ENCODE assay signal across 19 cellular contexts in genomic region chr6:72636786-72637185, GRCh38. TPM values are rescaled to one million over a fixed set of nuclear protein-coding genes. Genes with fewer than 3 reads are reported as not detected.
"Had no signal": no experiment of that assay in that cellular context is flagged by ENCODE, and none has a peak within 500 bp of the region (broad histone marks: within the 10 kb centered on the region; RNA-seq: fewer than 3 reads in every experiment).

No MANE protein-coding gene starts in this region.

- H3K27ac ChIP-seq: ascending aorta, heart left ventricle, right atrium auricular region, suprapubic skin, upper lobe of left lung had no signal

- H3K4me1 ChIP-seq: ascending aorta, heart left ventricle, right atrium auricular region, suprapubic skin, upper lobe of left lung had no signal

- H3K27me3 ChIP-seq: ascending aorta, heart left ventricle, right atrium auricular region, suprapubic skin, upper lobe of left lung had no signal

- H3K36me3 ChIP-seq: ascending aorta, heart left ventricle, right atrium auricular region, suprapubic skin, upper lobe of left lung had no signal

- H3K4me3 ChIP-seq: ascending aorta, heart left ventricle, right atrium auricular region, suprapubic skin, upper lobe of left lung had no signal

- H3K9me3 ChIP-seq: ascending aorta, heart left ventricle, right atrium auricular region, suprapubic skin, upper lobe of left lung had no signal

- ATAC-seq: activated T-helper 17 cell treated with anti-CD3 and anti-CD28 coated beads, Interleukin-2, amount 50 U/mL, for 72 hours; effector memory CD8-positive, alpha-beta T cell; heart left ventricle; natural killer cell; stimulated activated naive CD8-positive, alpha-beta T cell treated with anti-CD3 and anti-CD28 coated beads, Interleukin-15, Interleukin-2, amounts not matched to agents 100 U/mL and 50 U/mL, for 24 hours had no signal

- DNase-seq: activated CD4-positive, alpha-beta T cell treated with anti-CD3 and anti-CD28 coated beads, Interleukin-2, amount 50 U/mL, for 48 hours; activated CD4-positive, CD25-positive, alpha-beta regulatory T cell treated with anti-CD3 and anti-CD28 coated beads, Interleukin-2, amount 50 U/mL, for 72 hours; activated naive CD4-positive, alpha-beta T cell treated with anti-CD3 and anti-CD28 coated beads, Interleukin-2, amount 10 ng/mL, durations not matched to agents 7 days and 5 days; dermis blood vessel endothelial cell; effector memory CD8-positive, alpha-beta T cell; foreskin melanocyte; heart left ventricle; immature natural killer cell; mesendoderm; natural killer cell; nucleus accumbens; small intestine; stimulated activated CD4-positive, alpha-beta T cell treated with anti-CD3 and anti-CD28 coated beads, Interleukin-4, amount 100 ng/mL, for 24 hours; stimulated activated naive CD8-positive, alpha-beta T cell treated with anti-CD3 and anti-CD28 coated beads, Interleukin-15, Interleukin-2, amounts not matched to agents 100 U/mL and 50 U/mL, for 24 hours; upper lobe of left lung had no signal

RNA-seq across cellular contexts. Expression of gene KCNQ5, which starts 14.9 kb away (rescaled TPM):
- total RNA-seq: dermis blood vessel endothelial cell had no signal
